ENCODE assay signal across 8 cellular contexts in the genomic region with DNA sequence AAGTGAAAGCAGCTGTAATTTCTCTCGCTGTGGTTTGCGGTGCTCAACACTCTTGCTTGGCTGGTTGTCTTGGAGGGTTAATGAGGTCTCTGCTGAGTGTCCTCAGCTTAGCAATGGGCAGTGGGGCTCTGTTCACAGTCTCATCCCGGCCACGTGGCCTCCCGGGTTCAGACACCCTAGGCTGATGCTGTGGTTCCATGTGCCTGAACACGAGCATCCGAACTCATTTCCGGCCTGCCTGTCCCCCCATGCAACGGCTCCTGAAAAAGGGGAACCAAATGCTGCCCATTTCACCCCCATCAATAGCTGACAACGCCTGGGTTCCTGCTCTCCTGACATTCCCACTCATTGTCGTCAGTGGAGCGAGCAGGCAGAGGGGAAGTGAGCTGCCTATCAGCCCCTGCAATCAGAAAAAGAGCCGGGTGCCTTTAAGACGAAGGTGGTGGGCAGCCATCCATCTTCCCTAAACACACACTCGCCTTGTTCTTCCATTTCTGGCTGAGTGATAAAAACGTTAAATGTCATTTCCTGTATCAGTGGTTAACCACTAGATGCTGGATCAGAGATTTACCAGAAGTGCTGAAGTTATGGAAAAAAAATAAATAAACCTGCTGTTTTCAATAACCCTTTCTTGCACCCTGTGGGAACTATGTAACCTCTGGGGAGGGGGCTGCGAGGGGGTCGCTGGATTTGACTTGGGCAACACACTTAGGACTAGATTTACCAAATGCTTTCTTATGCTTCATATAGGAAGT.
DNase-seq lines count a peak whose midpoint lies in the region; ATAC-seq and TF ChIP-seq lines count a peak whose summit lies in the region.

No MANE protein-coding gene starts in this region.

- H3K4me3 ChIP-seq in left ventricle myocardium inferior, result peak overlapping the region; percentile 44
- peak overlapping the region; percentile 6 to 33 (median 14) for H3K4me3 ChIP-seq in sigmoid colon
- H3K4me3 ChIP-seq in WERI-Rb-1 (ENCODE audit: low read depth, low read length), result no peak overlapping the region

- DNase-seq in NOMO-1 treated with dmso at 0.1 percent for 144 hours (lab: John Stamatoyannopoulos, UW; ENCODE audit: unreplicated experiment) (peak; percentile 98), left ventricle myocardium inferior (peak; percentile 36), sigmoid colon (peak; percentile 82), WERI-Rb-1 (no peak), amniotic stem cell (lab: John Stamatoyannopoulos, UW) (no peak)
- DNase-seq in activated T-helper 9 cell treated with anti-CD3 and anti-CD28 coated beads, Interleukin-2, amount 50 U/mL, for 16 hours (ENCODE audit: low read depth), result peak; percentile 52

- H3K27ac ChIP-seq in left ventricle myocardium inferior (replicated peaks) (peak overlapping the region; percentile 30), sigmoid colon (peak overlapping the region in 3 of 4 donors; percentile 23 to 31 (median 29)), WERI-Rb-1 (no peak overlapping the region)

- H3K36me3 ChIP-seq in left ventricle myocardium inferior (no peaks in the 10 kb centered on the region), sigmoid colon (no peaks in the 10 kb centered on the region), WERI-Rb-1 (no peaks in the 10 kb centered on the region)

- TF ChIP-seq CTCF in left ventricle myocardium inferior (IDR thresholded peaks at IDR 0.05; ENCODE audit: borderline replicate concordance) (no peak), sigmoid colon (IDR thresholded peaks at IDR 0.05) (no peak), WERI-Rb-1 (IDR thresholded peaks at IDR 0.05; ENCODE audit: low read depth, low read length) (no peak)

- ATAC-seq in HG02571 (IDR thresholded peaks at IDR 0.05; ENCODE audit: unreplicated experiment), result peak; percentile 46

- intact Hi-C loops in left ventricle myocardium inferior (cut with micrococcal nuclease), result no loop called here
- intact Hi-C loops in sigmoid colon (cut with DNase I), result no loop called here

- 29 to 64% methylated on average over 18 of the region's 18 CpGs for WGBS in sigmoid colon, 2 donors

- TF ChIP-seq POLR2A in GM10847 (IDR thresholded peaks at IDR 0.05; ENCODE audit: extremely low read depth, insufficient read length) (peak; percentile 24), sigmoid colon (IDR thresholded peaks at IDR 0.05) (no peak)

- H3K4me1 ChIP-seq in left ventricle myocardium inferior (no peaks in the 10 kb centered on the region), sigmoid colon (peaks cover 0 to 10% (median 4%) of the 10 kb centered on the region in 4 donors)

- H3K27me3 ChIP-seq in left ventricle myocardium inferior (ENCODE audit: low read depth), result no peaks in the 10 kb centered on the region
- H3K27me3 ChIP-seq in sigmoid colon, result no peaks in the 10 kb centered on the region
- no peaks in the 10 kb centered on the region for H3K27me3 ChIP-seq in WERI-Rb-1 (ENCODE audit: insufficient read depth, low read depth, severe bottlenecking)

- H3K9me3 ChIP-seq in left ventricle myocardium inferior (replicated peaks), result no peaks in the 10 kb centered on the region
- H3K9me3 ChIP-seq in sigmoid colon, result no peaks in the 10 kb centered on the region
- no peaks in the 10 kb centered on the region for H3K9me3 ChIP-seq in WERI-Rb-1 (ENCODE audit: severe bottlenecking)

- TF ChIP-seq EP300 in sigmoid colon (IDR thresholded peaks at IDR 0.05), result no peak

Comparison
In these comparisons a context has a peak if more than half of its experiments do, and no peak if none do; other contexts are left out.
1. DNase-seq: peak in NOMO-1 treated with dmso at 0.1 percent for 144 hours (single experiment), activated T-helper 9 cell treated with anti-CD3 and anti-CD28 coated beads, Interleukin-2, amount 50 U/mL, for 16 hours (single experiment), left ventricle myocardium inferior (single experiment) and sigmoid colon (single experiment); none in WERI-Rb-1 (single experiment) and amniotic stem cell (single experiment).